1 cellular context compared by ENCODE assay signal in genomic region chr7:148962823-148963582, GRCh38.
TF ChIP-seq lines count a peak whose summit lies in the region.

No MANE protein-coding gene starts in this region.

TF ChIP-seq in HEK293, 187 proteins besides CTCF, POLR2A, EP300 and RAD21 (continued from another document and continues in another):
- TF ChIP-seq PRDM10 (tag by site-specific recombination; IDR thresholded peaks at IDR 0.05) (no peak), ZNF560 (tag by site-specific recombination; IDR thresholded peaks at IDR 0.05; ENCODE audit: borderline replicate concordance) (no peak), ZNF394 (tag by site-specific recombination; IDR thresholded peaks at IDR 0.05; ENCODE audit: borderline replicate concordance) (peak; percentile 55; the same call in 1 of the 2 replicates), ZBTB26 (tag by site-specific recombination; optimal IDR thresholded peaks at IDR 0.05) (no peak), ZNF548 (tag by site-specific recombination; IDR thresholded peaks at IDR 0.05) (no peak), REPIN1 (tag by site-specific recombination; IDR thresholded peaks at IDR 0.05; ENCODE audit: low read depth) (no peak), HOXA7 (CRISPR knock-in tag; IDR thresholded peaks at IDR 0.05; ENCODE audit: borderline replicate concordance) (no peak), SP3 (tag by site-specific recombination; IDR thresholded peaks at IDR 0.05) (0 out of 2 replicates have a peak, but pooled peaks have one; percentile 36), MEIS1 (CRISPR knock-in tag; IDR thresholded peaks at IDR 0.05; ENCODE audit: borderline replicate concordance) (no peak), ZNF266 (tag by site-specific recombination; IDR thresholded peaks at IDR 0.05; ENCODE audit: low read depth) (no peak), SCRT2 (tag by site-specific recombination; IDR thresholded peaks at IDR 0.05) (no peak), KLF10 (tag by site-specific recombination; IDR thresholded peaks at IDR 0.05) (peak; percentile 59), ZSCAN30 (tag by site-specific recombination; IDR thresholded peaks at IDR 0.05) (peak; percentile 60; the same call in 1 of the 2 replicates), ZBTB21 (tag by site-specific recombination; IDR thresholded peaks at IDR 0.05) (no peak), ZIC2 (tag by site-specific recombination; IDR thresholded peaks at IDR 0.05) (no peak), IKZF3 (tag by site-specific recombination; IDR thresholded peaks at IDR 0.05) (no peak), ZNF707 (tag by site-specific recombination; IDR thresholded peaks at IDR 0.05) (no peak), ZNF544 (tag by site-specific recombination; IDR thresholded peaks at IDR 0.05) (no peak), KLF8 (tag by site-specific recombination; IDR thresholded peaks at IDR 0.05) (no peak; the same call in 1 of the 2 replicates), ATF2 (tag by site-specific recombination; IDR thresholded peaks at IDR 0.05; ENCODE audit: low read depth) (no peak), BCL11A (tag by site-specific recombination; IDR thresholded peaks at IDR 0.05; ENCODE audit: low read depth) (no peak), ZNF2 (tag by site-specific recombination; IDR thresholded peaks at IDR 0.05) (no peak; the same call in none of the 2 replicates), ZNF571 (tag by site-specific recombination; IDR thresholded peaks at IDR 0.05) (no peak), ZNF785 (tag by site-specific recombination; IDR thresholded peaks at IDR 0.05) (no peak), ZNF274 (IDR thresholded peaks at IDR 0.05; ENCODE audit: low read length) (no peak), ZNF274 (tag by site-specific recombination; IDR thresholded peaks at IDR 0.05; ENCODE audit: borderline replicate concordance) (no peak), ZNF391 (tag by site-specific recombination; IDR thresholded peaks at IDR 0.05; ENCODE audit: borderline replicate concordance, low read depth) (no peak; the same call in 1 of the 2 replicates), ZNF140 (tag by site-specific recombination; IDR thresholded peaks at IDR 0.05) (no peak), ZNF184 (tag by site-specific recombination; IDR thresholded peaks at IDR 0.05) (peak; percentile 61; the same call in 1 of the 2 replicates), ZNF558 (tag by site-specific recombination; IDR thresholded peaks at IDR 0.05) (0 out of 2 replicates have a peak, but pooled peaks have one; percentile 17), KLF9 (tag by site-specific recombination; IDR thresholded peaks at IDR 0.05; ENCODE audit: low read depth) (0 out of 2 replicates have a peak, but pooled peaks have one; percentile 23), ZNF692 (tag by site-specific recombination; IDR thresholded peaks at IDR 0.05) (peak; percentile 50), ZNF132 (tag by site-specific recombination; IDR thresholded peaks at IDR 0.05; ENCODE audit: borderline replicate concordance) (no peak), ZNF518A (tag by site-specific recombination; conservative IDR thresholded peaks at IDR 0.05; ENCODE audit: low read depth) (0 out of 2 replicates have a peak, but pooled peaks have one; percentile 9), FEZF1 (tag by site-specific recombination; IDR thresholded peaks at IDR 0.05) (no peak), ZNF223 (tag by site-specific recombination; IDR thresholded peaks at IDR 0.05) (no peak), ZNF791 (tag by site-specific recombination; IDR thresholded peaks at IDR 0.05) (no peak), ZSCAN4 (tag by site-specific recombination; IDR thresholded peaks at IDR 0.05) (no peak), ZNF350 (tag by site-specific recombination; IDR thresholded peaks at IDR 0.05) (no peak)
- TF ChIP-seq, protein P1, sequence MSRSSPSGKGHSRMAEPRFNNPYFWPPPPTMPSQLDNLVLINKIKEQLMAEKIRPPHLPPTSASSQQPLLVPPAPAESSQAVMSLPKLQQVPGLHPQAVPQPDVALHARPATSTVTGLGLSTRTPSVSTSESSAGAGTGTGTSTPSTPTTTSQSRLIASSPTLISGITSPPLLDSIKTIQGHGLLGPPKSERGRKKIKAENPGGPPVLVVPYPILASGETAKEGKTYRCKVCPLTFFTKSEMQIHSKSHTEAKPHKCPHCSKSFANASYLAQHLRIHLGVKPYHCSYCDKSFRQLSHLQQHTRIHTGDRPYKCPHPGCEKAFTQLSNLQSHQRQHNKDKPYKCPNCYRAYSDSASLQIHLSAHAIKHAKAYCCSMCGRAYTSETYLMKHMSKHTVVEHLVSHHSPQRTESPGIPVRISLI (tag by site-specific recombination; IDR thresholded peaks at IDR 0.05): peak; percentile 42; the same call in 1 of the 2 replicates
- TF ChIP-seq, protein P2, sequence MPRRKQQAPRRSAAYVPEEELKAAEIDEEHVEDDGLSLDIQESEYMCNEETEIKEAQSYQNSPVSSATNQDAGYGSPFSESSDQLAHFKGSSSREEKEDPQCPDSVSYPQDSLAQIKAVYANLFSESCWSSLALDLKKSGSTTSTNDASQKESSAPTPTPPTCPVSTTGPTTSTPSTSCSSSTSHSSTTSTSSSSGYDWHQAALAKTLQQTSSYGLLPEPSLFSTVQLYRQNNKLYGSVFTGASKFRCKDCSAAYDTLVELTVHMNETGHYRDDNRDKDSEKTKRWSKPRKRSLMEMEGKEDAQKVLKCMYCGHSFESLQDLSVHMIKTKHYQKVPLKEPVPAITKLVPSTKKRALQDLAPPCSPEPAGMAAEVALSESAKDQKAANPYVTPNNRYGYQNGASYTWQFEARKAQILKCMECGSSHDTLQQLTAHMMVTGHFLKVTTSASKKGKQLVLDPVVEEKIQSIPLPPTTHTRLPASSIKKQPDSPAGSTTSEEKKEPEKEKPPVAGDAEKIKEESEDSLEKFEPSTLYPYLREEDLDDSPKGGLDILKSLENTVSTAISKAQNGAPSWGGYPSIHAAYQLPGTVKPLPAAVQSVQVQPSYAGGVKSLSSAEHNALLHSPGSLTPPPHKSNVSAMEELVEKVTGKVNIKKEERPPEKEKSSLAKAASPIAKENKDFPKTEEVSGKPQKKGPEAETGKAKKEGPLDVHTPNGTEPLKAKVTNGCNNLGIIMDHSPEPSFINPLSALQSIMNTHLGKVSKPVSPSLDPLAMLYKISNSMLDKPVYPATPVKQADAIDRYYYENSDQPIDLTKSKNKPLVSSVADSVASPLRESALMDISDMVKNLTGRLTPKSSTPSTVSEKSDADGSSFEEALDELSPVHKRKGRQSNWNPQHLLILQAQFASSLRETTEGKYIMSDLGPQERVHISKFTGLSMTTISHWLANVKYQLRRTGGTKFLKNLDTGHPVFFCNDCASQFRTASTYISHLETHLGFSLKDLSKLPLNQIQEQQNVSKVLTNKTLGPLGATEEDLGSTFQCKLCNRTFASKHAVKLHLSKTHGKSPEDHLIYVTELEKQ (tag by site-specific recombination; IDR thresholded peaks at IDR 0.05; ENCODE audit: borderline replicate concordance): no peak
- TF ChIP-seq, protein P3, sequence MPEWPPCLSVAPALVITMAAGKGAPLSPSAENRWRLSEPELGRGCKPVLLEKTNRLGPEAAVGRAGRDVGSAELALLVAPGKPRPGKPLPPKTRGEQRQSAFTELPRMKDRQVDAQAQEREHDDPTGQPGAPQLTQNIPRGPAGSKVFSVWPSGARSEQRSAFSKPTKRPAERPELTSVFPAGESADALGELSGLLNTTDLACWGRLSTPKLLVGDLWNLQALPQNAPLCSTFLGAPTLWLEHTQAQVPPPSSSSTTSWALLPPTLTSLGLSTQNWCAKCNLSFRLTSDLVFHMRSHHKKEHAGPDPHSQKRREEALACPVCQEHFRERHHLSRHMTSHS (tag by site-specific recombination; IDR thresholded peaks at IDR 0.05): no peak
